ENCODE assay signal across 1 cellular context in the genomic region with DNA sequence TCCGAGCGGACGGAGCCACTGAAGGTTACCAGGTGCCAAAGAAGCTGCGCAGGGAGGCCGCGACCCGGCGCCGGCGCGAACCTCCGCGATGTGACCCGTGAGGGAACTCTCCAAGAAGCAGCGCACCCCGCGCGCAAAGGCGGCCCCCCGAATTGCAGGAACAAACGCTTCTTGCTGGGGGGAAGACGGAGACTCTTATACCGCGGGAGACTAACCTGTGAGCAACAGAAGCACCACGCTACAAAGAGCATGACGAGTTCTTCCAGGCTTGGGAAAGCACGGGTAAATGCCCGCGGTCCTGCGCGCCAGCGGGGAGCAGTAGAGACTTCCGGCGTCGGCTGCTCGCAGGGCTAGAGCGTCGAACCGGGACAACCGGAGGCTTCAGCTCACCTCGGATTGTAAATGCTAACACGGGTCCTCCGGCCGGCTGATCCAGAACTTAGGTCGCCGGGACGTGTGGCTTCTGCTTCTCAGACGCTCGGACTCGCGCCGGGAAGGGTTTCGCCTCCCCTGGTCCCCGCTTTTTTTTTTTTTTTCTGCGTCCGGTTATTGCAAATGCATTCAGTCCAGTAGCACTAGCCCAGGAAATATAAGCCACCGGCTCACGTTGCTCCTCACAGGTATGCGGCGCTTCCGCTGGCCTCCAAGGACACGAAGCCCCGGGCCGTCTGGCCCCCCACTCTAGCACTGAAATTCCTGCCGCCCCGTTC.
TF ChIP-seq lines count a peak whose summit lies in the region.

A gene with protein sequence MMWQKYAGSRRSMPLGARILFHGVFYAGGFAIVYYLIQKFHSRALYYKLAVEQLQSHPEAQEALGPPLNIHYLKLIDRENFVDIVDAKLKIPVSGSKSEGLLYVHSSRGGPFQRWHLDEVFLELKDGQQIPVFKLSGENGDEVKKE (minus strand): TSS at position 310 of the 710 bp plus-strand sequence. CDS start 80,909 bp downstream, outside the sequence.

TF ChIP-seq in K562, 482 proteins besides CTCF, POLR2A, EP300 and RAD21 (continued from another document and continues in another):
- TF ChIP-seq TCF7 (IDR thresholded peaks at IDR 0.05; ENCODE audit: borderline replicate concordance) = no peak; the same call in 1 of the 2 replicates
- no peak for TF ChIP-seq PTRF (tag; IDR thresholded peaks at IDR 0.05)
- TF ChIP-seq HNRNPL (IDR thresholded peaks at IDR 0.05; ENCODE audit: low read depth, low read length) = no peak
- peak; percentile 12; the same call in 1 of the 2 replicates for TF ChIP-seq CEBPG (CRISPR knock-in tag; IDR thresholded peaks at IDR 0.05)
- no peak for TF ChIP-seq CEBPG (tag; conservative IDR thresholded peaks at IDR 0.05 in 1 of 2, IDR thresholded peaks at IDR 0.05 in 1 of 2)
- TF ChIP-seq U2AF1 (optimal IDR thresholded peaks at IDR 0.05; ENCODE audit: low read depth, low read length) = no peak
- TF ChIP-seq, protein P1, sequence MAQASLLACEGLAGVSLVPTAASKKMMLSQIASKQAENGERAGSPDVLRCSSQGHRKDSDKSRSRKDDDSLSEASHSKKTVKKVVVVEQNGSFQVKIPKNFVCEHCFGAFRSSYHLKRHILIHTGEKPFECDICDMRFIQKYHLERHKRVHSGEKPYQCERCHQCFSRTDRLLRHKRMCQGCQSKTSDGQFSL (CRISPR knock-in tag; IDR thresholded peaks at IDR 0.05) = no peak
- TF ChIP-seq, protein P1 (tag; IDR thresholded peaks at IDR 0.05) = 0 out of 4 replicates have a peak, but pooled peaks of 1 of the 2 experiments have one; percentile 29
- no peak for TF ChIP-seq SAFB2 (IDR thresholded peaks at IDR 0.05; ENCODE audit: borderline replicate concordance, low read depth, low read length, severe bottlenecking)
- no peak for TF ChIP-seq ELF2 (CRISPR knock-in tag; IDR thresholded peaks at IDR 0.05)
- TF ChIP-seq RAD51 (IDR thresholded peaks at IDR 0.05; ENCODE audit: borderline replicate concordance, low read depth) = peak; percentile 58; the same call in 1 of the 2 replicates
- peak in 2 of 3 experiments; percentile 50 to 83; a peak in 4 of 6 replicates for TF ChIP-seq ZBTB11 (CRISPR knock-in tag; IDR thresholded peaks at IDR 0.05)
- TF ChIP-seq KDM1A (IDR thresholded peaks at IDR 0.05) = no peak
- TF ChIP-seq ZFP1 (CRISPR knock-in tag; IDR thresholded peaks at IDR 0.05) = no peak
- TF ChIP-seq ARID3B (CRISPR knock-in tag; IDR thresholded peaks at IDR 0.05; ENCODE audit: borderline replicate concordance) = no peak
- TF ChIP-seq NR4A1 (CRISPR knock-in tag; IDR thresholded peaks at IDR 0.05) = no peak
- no peak for TF ChIP-seq NR4A1 (tag; IDR thresholded peaks at IDR 0.05)
- TF ChIP-seq PURB (CRISPR knock-in tag; IDR thresholded peaks at IDR 0.05; ENCODE audit: low read depth) = no peak
- no peak for TF ChIP-seq RBM15 (IDR thresholded peaks at IDR 0.05; ENCODE audit: insufficient read depth, low read length)
- TF ChIP-seq, protein P2, sequence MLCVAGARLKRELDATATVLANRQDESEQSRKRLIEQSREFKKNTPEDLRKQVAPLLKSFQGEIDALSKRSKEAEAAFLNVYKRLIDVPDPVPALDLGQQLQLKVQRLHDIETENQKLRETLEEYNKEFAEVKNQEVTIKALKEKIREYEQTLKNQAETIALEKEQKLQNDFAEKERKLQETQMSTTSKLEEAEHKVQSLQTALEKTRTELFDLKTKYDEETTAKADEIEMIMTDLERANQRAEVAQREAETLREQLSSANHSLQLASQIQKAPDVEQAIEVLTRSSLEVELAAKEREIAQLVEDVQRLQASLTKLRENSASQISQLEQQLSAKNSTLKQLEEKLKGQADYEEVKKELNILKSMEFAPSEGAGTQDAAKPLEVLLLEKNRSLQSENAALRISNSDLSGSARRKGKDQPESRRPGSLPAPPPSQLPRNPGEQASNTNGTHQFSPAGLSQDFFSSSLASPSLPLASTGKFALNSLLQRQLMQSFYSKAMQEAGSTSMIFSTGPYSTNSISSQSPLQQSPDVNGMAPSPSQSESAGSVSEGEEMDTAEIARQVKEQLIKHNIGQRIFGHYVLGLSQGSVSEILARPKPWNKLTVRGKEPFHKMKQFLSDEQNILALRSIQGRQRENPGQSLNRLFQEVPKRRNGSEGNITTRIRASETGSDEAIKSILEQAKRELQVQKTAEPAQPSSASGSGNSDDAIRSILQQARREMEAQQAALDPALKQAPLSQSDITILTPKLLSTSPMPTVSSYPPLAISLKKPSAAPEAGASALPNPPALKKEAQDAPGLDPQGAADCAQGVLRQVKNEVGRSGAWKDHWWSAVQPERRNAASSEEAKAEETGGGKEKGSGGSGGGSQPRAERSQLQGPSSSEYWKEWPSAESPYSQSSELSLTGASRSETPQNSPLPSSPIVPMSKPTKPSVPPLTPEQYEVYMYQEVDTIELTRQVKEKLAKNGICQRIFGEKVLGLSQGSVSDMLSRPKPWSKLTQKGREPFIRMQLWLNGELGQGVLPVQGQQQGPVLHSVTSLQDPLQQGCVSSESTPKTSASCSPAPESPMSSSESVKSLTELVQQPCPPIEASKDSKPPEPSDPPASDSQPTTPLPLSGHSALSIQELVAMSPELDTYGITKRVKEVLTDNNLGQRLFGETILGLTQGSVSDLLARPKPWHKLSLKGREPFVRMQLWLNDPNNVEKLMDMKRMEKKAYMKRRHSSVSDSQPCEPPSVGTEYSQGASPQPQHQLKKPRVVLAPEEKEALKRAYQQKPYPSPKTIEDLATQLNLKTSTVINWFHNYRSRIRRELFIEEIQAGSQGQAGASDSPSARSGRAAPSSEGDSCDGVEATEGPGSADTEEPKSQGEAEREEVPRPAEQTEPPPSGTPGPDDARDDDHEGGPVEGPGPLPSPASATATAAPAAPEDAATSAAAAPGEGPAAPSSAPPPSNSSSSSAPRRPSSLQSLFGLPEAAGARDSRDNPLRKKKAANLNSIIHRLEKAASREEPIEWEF (CRISPR knock-in tag; IDR thresholded peaks at IDR 0.05) = no peak
- TF ChIP-seq, protein P3, sequence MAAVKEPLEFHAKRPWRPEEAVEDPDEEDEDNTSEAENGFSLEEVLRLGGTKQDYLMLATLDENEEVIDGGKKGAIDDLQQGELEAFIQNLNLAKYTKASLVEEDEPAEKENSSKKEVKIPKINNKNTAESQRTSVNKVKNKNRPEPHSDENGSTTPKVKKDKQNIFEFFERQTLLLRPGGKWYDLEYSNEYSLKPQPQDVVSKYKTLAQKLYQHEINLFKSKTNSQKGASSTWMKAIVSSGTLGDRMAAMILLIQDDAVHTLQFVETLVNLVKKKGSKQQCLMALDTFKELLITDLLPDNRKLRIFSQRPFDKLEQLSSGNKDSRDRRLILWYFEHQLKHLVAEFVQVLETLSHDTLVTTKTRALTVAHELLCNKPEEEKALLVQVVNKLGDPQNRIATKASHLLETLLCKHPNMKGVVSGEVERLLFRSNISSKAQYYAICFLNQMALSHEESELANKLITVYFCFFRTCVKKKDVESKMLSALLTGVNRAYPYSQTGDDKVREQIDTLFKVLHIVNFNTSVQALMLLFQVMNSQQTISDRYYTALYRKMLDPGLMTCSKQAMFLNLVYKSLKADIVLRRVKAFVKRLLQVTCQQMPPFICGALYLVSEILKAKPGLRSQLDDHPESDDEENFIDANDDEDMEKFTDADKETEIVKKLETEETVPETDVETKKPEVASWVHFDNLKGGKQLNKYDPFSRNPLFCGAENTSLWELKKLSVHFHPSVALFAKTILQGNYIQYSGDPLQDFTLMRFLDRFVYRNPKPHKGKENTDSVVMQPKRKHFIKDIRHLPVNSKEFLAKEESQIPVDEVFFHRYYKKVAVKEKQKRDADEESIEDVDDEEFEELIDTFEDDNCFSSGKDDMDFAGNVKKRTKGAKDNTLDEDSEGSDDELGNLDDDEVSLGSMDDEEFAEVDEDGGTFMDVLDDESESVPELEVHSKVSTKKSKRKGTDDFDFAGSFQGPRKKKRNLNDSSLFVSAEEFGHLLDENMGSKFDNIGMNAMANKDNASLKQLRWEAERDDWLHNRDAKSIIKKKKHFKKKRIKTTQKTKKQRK (IDR thresholded peaks at IDR 0.05; ENCODE audit: borderline replicate concordance, low read depth, low read length) = no peak
- no peak for TF ChIP-seq ILK (tag; IDR thresholded peaks at IDR 0.05; ENCODE audit: borderline replicate concordance, low read depth)
- no peak for TF ChIP-seq ARID2 (IDR thresholded peaks at IDR 0.05)
- no peak for TF ChIP-seq PYGO2 (tag; IDR thresholded peaks at IDR 0.05)
- TF ChIP-seq RFX1 (IDR thresholded peaks at IDR 0.05) = no peak
- TF ChIP-seq, protein P4, sequence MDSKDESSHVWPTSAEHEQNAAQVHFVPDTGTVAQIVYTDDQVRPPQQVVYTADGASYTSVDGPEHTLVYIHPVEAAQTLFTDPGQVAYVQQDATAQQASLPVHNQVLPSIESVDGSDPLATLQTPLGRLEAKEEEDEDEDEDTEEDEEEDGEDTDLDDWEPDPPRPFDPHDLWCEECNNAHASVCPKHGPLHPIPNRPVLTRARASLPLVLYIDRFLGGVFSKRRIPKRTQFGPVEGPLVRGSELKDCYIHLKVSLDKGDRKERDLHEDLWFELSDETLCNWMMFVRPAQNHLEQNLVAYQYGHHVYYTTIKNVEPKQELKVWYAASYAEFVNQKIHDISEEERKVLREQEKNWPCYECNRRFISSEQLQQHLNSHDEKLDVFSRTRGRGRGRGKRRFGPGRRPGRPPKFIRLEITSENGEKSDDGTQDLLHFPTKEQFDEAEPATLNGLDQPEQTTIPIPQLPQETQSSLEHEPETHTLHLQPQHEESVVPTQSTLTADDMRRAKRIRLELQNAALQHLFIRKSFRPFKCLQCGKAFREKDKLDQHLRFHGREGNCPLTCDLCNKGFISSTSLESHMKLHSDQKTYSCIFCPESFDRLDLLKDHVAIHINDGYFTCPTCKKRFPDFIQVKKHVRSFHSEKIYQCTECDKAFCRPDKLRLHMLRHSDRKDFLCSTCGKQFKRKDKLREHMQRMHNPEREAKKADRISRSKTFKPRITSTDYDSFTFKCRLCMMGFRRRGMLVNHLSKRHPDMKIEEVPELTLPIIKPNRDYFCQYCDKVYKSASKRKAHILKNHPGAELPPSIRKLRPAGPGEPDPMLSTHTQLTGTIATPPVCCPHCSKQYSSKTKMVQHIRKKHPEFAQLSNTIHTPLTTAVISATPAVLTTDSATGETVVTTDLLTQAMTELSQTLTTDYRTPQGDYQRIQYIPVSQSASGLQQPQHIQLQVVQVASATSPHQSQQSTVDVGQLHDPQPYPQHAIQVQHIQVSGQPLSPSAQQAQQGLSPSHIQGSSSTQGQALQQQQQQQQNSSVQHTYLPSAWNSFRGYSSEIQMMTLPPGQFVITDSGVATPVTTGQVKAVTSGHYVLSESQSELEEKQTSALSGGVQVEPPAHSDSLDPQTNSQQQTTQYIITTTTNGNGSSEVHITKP (IDR thresholded peaks at IDR 0.05; ENCODE audit: partially characterized antibody) = peak; percentile 32
- no peak for TF ChIP-seq ZNF140 (CRISPR knock-in tag; IDR thresholded peaks at IDR 0.05)
- no peak for TF ChIP-seq ZBTB34 (CRISPR knock-in tag; IDR thresholded peaks at IDR 0.05)
- TF ChIP-seq, protein P5, sequence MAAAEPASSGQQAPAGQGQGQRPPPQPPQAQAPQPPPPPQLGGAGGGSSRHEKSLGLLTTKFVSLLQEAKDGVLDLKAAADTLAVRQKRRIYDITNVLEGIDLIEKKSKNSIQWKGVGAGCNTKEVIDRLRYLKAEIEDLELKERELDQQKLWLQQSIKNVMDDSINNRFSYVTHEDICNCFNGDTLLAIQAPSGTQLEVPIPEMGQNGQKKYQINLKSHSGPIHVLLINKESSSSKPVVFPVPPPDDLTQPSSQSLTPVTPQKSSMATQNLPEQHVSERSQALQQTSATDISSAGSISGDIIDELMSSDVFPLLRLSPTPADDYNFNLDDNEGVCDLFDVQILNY (CRISPR knock-in tag; IDR thresholded peaks at IDR 0.05) = 0 out of 2 replicates have a peak, but pooled peaks have one; percentile 76
- no peak for TF ChIP-seq TAL1 (IDR thresholded peaks at IDR 0.05)
- no peak for TF ChIP-seq FUS (optimal IDR thresholded peaks at IDR 0.05; ENCODE audit: low read depth, low read length)
- TF ChIP-seq ZNF175 (CRISPR knock-in tag; IDR thresholded peaks at IDR 0.05; ENCODE audit: low read depth) = no peak
- no peak for TF ChIP-seq SPI1 (IDR thresholded peaks at IDR 0.05; ENCODE audit: borderline replicate concordance, low read depth, low read length)
- TF ChIP-seq ZNF785 (CRISPR knock-in tag; IDR thresholded peaks at IDR 0.05) = no peak
